In genomic region chr5:694042-694431, GRCh38 we compare ENCODE assay signal across 8 cellular contexts. TPM values are rescaled to one million over a fixed set of nuclear protein-coding genes. Genes with fewer than 3 reads are reported as not detected.
DNase-seq lines count a peak whose midpoint lies in the region; ATAC-seq and TF ChIP-seq lines count a peak whose summit lies in the region.
"Not testable (repeated sequence)": the region's sequence is repeated elsewhere in the genome, so short reads cannot be mapped to it uniquely, and the experiment has no call there.

No MANE protein-coding gene starts in this region.

- intact Hi-C loops in esophagus squamous epithelium (cut with DNase I); transverse colon (cut with DNase I; ENCODE audit: low total_unique reads): not testable (repeated sequence)

- TF ChIP-seq CTCF in esophagus squamous epithelium (IDR thresholded peaks at IDR 0.05); kidney epithelial cell (IDR thresholded peaks at IDR 0.05; ENCODE audit: insufficient read depth, low read length, poor library complexity, severe bottlenecking); parathyroid adenoma (IDR thresholded peaks at IDR 0.05); transverse colon (IDR thresholded peaks at IDR 0.05): not testable (repeated sequence)

- peak overlapping the region; percentile 44 for H3K4me2 ChIP-seq in parathyroid adenoma (ENCODE audit: low read length)

- H2AFZ ChIP-seq in parathyroid adenoma, result peak overlapping the region; percentile 93

- in situ Hi-C loops in transverse colon (cut with MboI; ENCODE audit: low pct_ligation_motif_present in 1 of 4, low pct_unique_long_range_greater_than_20kb in 1 of 4, low sequenced_read_pairs in 3 of 4), result not testable (repeated sequence)

- DNase-seq in DMS53 (lab: John Stamatoyannopoulos, UW), result peak; percentile 57
- peak; percentile 14 for DNase-seq in RPMI8226
- peak; percentile 35 for DNase-seq in activated naive CD4-positive, alpha-beta T cell treated with Interleukin-2 at 50 U/mL for 16 hours
- not testable (repeated sequence) for DNase-seq in esophagus squamous epithelium (lab: John Stamatoyannopoulos, UW); kidney epithelial cell (ENCODE audit: low read depth); transverse colon

- TF ChIP-seq POLR2A in esophagus squamous epithelium (IDR thresholded peaks at IDR 0.05); transverse colon (IDR thresholded peaks at IDR 0.05): not testable (repeated sequence)

- H3K27ac ChIP-seq in esophagus squamous epithelium (peak overlapping the region in 2 of 4 donors; percentile 81 to 88), transverse colon (peak overlapping the region in 2 of 4 donors; percentile 80 to 85)
- H3K27ac ChIP-seq in parathyroid adenoma, result not testable (repeated sequence)

- not testable (repeated sequence) for H3K27me3 ChIP-seq in esophagus squamous epithelium; parathyroid adenoma (ENCODE audit: control insufficient read depth, insufficient read depth, low read length); transverse colon
- H3K27me3 ChIP-seq in kidney epithelial cell (ENCODE audit: control insufficient read depth, insufficient read depth, low read length), result peaks cover 17% of the 10 kb centered on the region

- H3K4me3 ChIP-seq in esophagus squamous epithelium, result peak overlapping the region in 3 of 4 donors; percentile 59 to 93 (median 63)
- H3K4me3 ChIP-seq in kidney epithelial cell (ENCODE audit: low read depth, low read length), result peak overlapping the region; percentile 46
- H3K4me3 ChIP-seq in parathyroid adenoma (ENCODE audit: low read depth, low read length), result not testable (repeated sequence)
- peak overlapping the region; percentile 44 to 89 (median 70) for H3K4me3 ChIP-seq in transverse colon

- not testable (repeated sequence) for TF ChIP-seq EP300 in transverse colon (IDR thresholded peaks at IDR 0.05; ENCODE audit: low read depth)

- peak overlapping the region; percentile 61 for H3K9ac ChIP-seq in parathyroid adenoma

- not testable (repeated sequence) for H3K36me3 ChIP-seq in esophagus squamous epithelium; kidney epithelial cell (ENCODE audit: control insufficient read depth, insufficient read depth, low read length); parathyroid adenoma (ENCODE audit: control insufficient read depth, insufficient read depth, low read length); transverse colon

- peaks cover 0 to 11% (median 9%) of the 10 kb centered on the region in 3 donors for H3K9me3 ChIP-seq in esophagus squamous epithelium
- H3K9me3 ChIP-seq in parathyroid adenoma (ENCODE audit: control insufficient read depth, low read length); transverse colon: not testable (repeated sequence)

- no CpG with 5 or more reads among the region's 22 CpGs for WGBS in esophagus squamous epithelium, 2 donors
- 5% methylated on average over 15 of the region's 22 CpGs; no CpG with 5 or more reads in 1 of the 2 donors for WGBS in transverse colon (ENCODE audit: low coverage in 1 of 2), 2 donors

- ATAC-seq in HG03139 (IDR thresholded peaks at IDR 0.05; ENCODE audit: unreplicated experiment), result peak; percentile 21

- H3K4me1 ChIP-seq in esophagus squamous epithelium, result peaks cover 0 to 11% (median 3%) of the 10 kb centered on the region in 3 donors
- not testable (repeated sequence) for H3K4me1 ChIP-seq in parathyroid adenoma, transverse colon

- not testable (repeated sequence) for H3K79me2 ChIP-seq in parathyroid adenoma

RNA-seq across cellular contexts. Expression of gene TPPP, which starts 0.9 kb away (rescaled TPM):
- total RNA-seq in esophagus squamous epithelium, result 1 to 10 TPM; 1.7 to 5.8 (median 5.5) TPM
- total RNA-seq in kidney epithelial cell, result 1.9 and 2.5 TPM in 2 replicates
- total RNA-seq in transverse colon, result 10 to 100 TPM in 1 of 4 donors, 1 to 10 TPM in 3; 2.2 to 40.6 (median 4.1) TPM
